In the genomic region with DNA sequence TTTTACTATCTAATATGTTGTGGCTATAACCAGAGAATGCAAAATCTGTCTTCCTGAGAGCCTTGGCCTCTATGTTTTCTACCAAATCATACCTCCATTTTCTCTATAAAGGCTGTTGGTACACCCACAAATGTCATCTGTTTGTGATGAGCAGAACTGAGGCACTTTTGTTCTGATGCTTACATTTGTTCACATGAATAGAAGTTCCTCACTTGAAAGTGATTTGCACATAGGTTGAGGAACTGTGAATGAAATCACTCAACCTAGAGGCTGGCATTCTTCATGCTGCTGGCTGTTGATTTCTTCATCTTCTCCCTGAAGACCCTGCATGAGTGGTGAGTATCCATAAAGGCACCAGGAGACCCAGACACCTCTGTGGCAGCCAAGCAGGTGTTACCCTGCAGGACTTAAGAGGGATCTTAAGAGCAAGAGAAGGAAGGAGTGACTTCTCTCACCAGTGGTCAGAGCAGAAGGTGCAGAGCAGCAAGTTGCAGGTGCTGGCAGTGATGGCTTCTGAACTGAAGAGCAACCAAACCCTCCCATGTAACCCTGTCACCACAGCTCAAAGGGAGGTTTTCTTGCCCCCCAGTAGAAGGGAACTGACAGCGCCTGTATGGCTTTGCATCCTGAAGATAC, we compare ENCODE assay signal across 17 cellular contexts.
DNase-seq lines count a peak whose midpoint lies in the region; ATAC-seq, FAIRE-seq and TF ChIP-seq lines count a peak whose summit lies in the region.
"Had no signal": no experiment of that assay in that cellular context is flagged by ENCODE, and none has a peak within 500 bp of the region (broad histone marks: within the 10 kb centered on the region; RNA-seq: fewer than 3 reads in every experiment).

No MANE protein-coding gene starts in this region.

- no peak overlapping the region for H2BK12ac ChIP-seq in H1 (ENCODE audit: low read depth, low read length)

- ATAC-seq in SK-N-SH treated with all-trans-retinoic acid at 6 μM for 48 hours (no peak), pancreas (no peak)
- ATAC-seq in naive thymus-derived CD4-positive, alpha-beta T cell, result no peak

- no peaks in the 10 kb centered on the region for H3K27me3 ChIP-seq in SK-N-SH (ENCODE audit: insufficient read depth)
- H3K27me3 ChIP-seq in H1 (replicated peaks in 1 of 4; ENCODE audit: control insufficient read depth in 3 of 4, extremely low read depth in 1 of 4, insufficient read depth in 3 of 4, low read length in 3 of 4), result no peaks in the 10 kb centered on the region
- H3K27me3 ChIP-seq in neural progenitor cell, result no peaks in the 10 kb centered on the region
- no peaks in the 10 kb centered on the region for H3K27me3 ChIP-seq in naive thymus-derived CD4-positive, alpha-beta T cell (ENCODE audit: control insufficient read depth in 2 of 2, insufficient read depth in 2 of 2, low read length in 2 of 2)
- no peaks in the 10 kb centered on the region for H3K27me3 ChIP-seq in pancreas

- DNase-seq in SK-N-SH, result no peak
- DNase-seq in H1 (ENCODE audit: low read depth in 1 of 2, low spot score in 2 of 2), result no peak
- DNase-seq in neural crest cell (ENCODE audit: low read depth, low spot score), result no peak
- DNase-seq in neural progenitor cell (ENCODE audit: low spot score), result no peak
- DNase-seq in naive thymus-derived CD4-positive, alpha-beta T cell, result no peak
- DNase-seq in kidney glomerular epithelial cell (lab: John Stamatoyannopoulos, UW), result no peak
- no peak for DNase-seq in pancreas
- DNase-seq: DMS153, NCI-H1436, NCI-H2081, NCI-H524, OCI-M1 had no signal

- no peak overlapping the region for H2BK5ac ChIP-seq in H1 (ENCODE audit: low read depth, low read length)

- no peak overlapping the region for H2AK5ac ChIP-seq in H1 (ENCODE audit: low read depth, low read length)

- no peak overlapping the region for H3K23ac ChIP-seq in H1 (ENCODE audit: insufficient read length)

- no peak overlapping the region for H3K14ac ChIP-seq in H1 (ENCODE audit: insufficient read length)

- peaks cover 98% of the 10 kb centered on the region for H3K79me2 ChIP-seq in SK-N-SH (ENCODE audit: insufficient read depth)
- no peaks in the 10 kb centered on the region; a peak in 1 of 4 replicates for H3K79me2 ChIP-seq in H1 (ENCODE audit: control insufficient read depth in 1 of 2, insufficient read depth in 2 of 2, low read length in 2 of 2)
- H3K79me2 ChIP-seq in neural progenitor cell (ENCODE audit: low read depth), result peaks cover 18% of the 10 kb centered on the region

- H4K8ac ChIP-seq in H1 (ENCODE audit: extremely low read depth, insufficient read depth, low read length), result no peak overlapping the region

- H3K27me3 Mint-ChIP-seq in neural crest cell (ENCODE audit: low read depth) (no peaks in the 10 kb centered on the region), neural progenitor cell (ENCODE audit: insufficient read depth, low read depth) (no peaks in the 10 kb centered on the region)
- peaks cover 12 to 45% (median 24%) of the 10 kb centered on the region in 5 donors for H3K27me3 Mint-ChIP-seq in naive thymus-derived CD4-positive, alpha-beta T cell

- H3K36me3 ChIP-seq in SK-N-SH (replicated peaks in 1 of 2; ENCODE audit: control insufficient read depth in 1 of 2, insufficient read depth in 2 of 2, low read length in 1 of 2) (peaks cover 2 to 55% of the 10 kb centered on the region in 2 experiments), H1 (ENCODE audit: control insufficient read depth in 2 of 4, insufficient read depth in 4 of 4, low read length in 3 of 4) (no peaks in the 10 kb centered on the region), neural progenitor cell (no peaks in the 10 kb centered on the region), pancreas (no peaks in the 10 kb centered on the region)
- H3K36me3 ChIP-seq in naive thymus-derived CD4-positive, alpha-beta T cell (ENCODE audit: control insufficient read depth in 2 of 3, insufficient read depth in 3 of 3, low read length in 3 of 3), result no peaks in the 10 kb centered on the region

- peaks cover 89% of the 10 kb centered on the region for H3K4me1 Mint-ChIP-seq in neural crest cell
- peaks cover 56% of the 10 kb centered on the region for H3K4me1 Mint-ChIP-seq in neural progenitor cell
- no peaks in the 10 kb centered on the region for H3K4me1 Mint-ChIP-seq in naive thymus-derived CD4-positive, alpha-beta T cell

- H3K27ac ChIP-seq in SK-N-SH (ENCODE audit: low read depth in 2 of 2, low read length in 1 of 2) (peak overlapping the region; percentile 92 to 97), H1 (ENCODE audit: low read depth, low read length) (no peak overlapping the region), neural progenitor cell (no peak overlapping the region), pancreas (no peak overlapping the region)
- H3K27ac ChIP-seq in naive thymus-derived CD4-positive, alpha-beta T cell (ENCODE audit: low read depth, low read length), result no peak overlapping the region
- H3K27ac ChIP-seq: 22Rv1, C4-2B, HL-60 had no signal

- no peak overlapping the region for H2BK120ac ChIP-seq in H1 (replicated peaks; ENCODE audit: low read depth, low read length)

- H3K56ac ChIP-seq in H1 (replicated peaks; ENCODE audit: insufficient read length, low read depth, low read length), result no peak overlapping the region

- H3K9me3 Mint-ChIP-seq in neural crest cell (no peaks in the 10 kb centered on the region), neural progenitor cell (no peaks in the 10 kb centered on the region)
- H3K9me3 Mint-ChIP-seq in naive thymus-derived CD4-positive, alpha-beta T cell, result no peaks in the 10 kb centered on the region

- peak overlapping the region; percentile 1 for H4K91ac ChIP-seq in H1 (replicated peaks; ENCODE audit: insufficient read length, low read length)

- no peak overlapping the region for H4K5ac ChIP-seq in H1 (ENCODE audit: insufficient read length, low read depth, low read length)

- no peak overlapping the region for H3K18ac ChIP-seq in H1 (ENCODE audit: extremely low read depth, low read length)

- no peak overlapping the region for H3K4ac ChIP-seq in H1 (replicated peaks; ENCODE audit: insufficient read length, low read depth, low read length)

- TF ChIP-seq POLR2A in H1 (IDR thresholded peaks at IDR 0.05; ENCODE audit: control extremely low read depth in 1 of 2, low read depth in 2 of 2, low read length in 2 of 2), result no peak

- H3K79me1 ChIP-seq in H1 (ENCODE audit: low read depth, low read length), result no peaks in the 10 kb centered on the region

- CTCF ChIA-PET in SK-N-SH (lab: Yijun Ruan, JAX), result no interaction called here
- CTCF ChIA-PET in H1 (lab: Charles Lee; ENCODE audit: partially characterized antibody), result interaction anchor here (1.1 to 1.7 kb wide), 3 partner anchors 9 to 169 kb away, joined by 3 to 8 read pairs (median 4); no protein-coding TSS in a partner anchor
- CTCF ChIA-PET in naive thymus-derived CD4-positive, alpha-beta T cell (lab: Charles Lee), result no interaction called here

- H2BK15ac ChIP-seq in H1 (ENCODE audit: low read length), result no peak overlapping the region

- no peaks in the 10 kb centered on the region for H3K9me2 ChIP-seq in SK-N-SH

- H2BK20ac ChIP-seq in H1 (ENCODE audit: low read length), result no peak overlapping the region

- H3K36me3 Mint-ChIP-seq in neural crest cell (ENCODE audit: low read depth) (peaks cover 12% of the 10 kb centered on the region), neural progenitor cell (peaks cover 4% of the 10 kb centered on the region)
- H3K36me3 Mint-ChIP-seq in naive thymus-derived CD4-positive, alpha-beta T cell, result no peaks in the 10 kb centered on the region

- H3K23me2 ChIP-seq in H1 (ENCODE audit: low read depth, low read length), result no peaks in the 10 kb centered on the region

- H3K27ac Mint-ChIP-seq in neural crest cell (ENCODE audit: unreplicated experiment) (peak overlapping the region; percentile 95), neural progenitor cell (no peak overlapping the region)
- H3K27ac Mint-ChIP-seq in naive thymus-derived CD4-positive, alpha-beta T cell, result no peak overlapping the region

- TF ChIP-seq EP300 in SK-N-SH (IDR thresholded peaks at IDR 0.05; ENCODE audit: borderline replicate concordance in 1 of 2, low read depth in 1 of 2, low read length in 1 of 2), result no peak
- no peak for TF ChIP-seq EP300 in H1 (IDR thresholded peaks at IDR 0.05; ENCODE audit: borderline replicate concordance in 1 of 2, low read depth in 2 of 2, low read length in 2 of 2)

- FAIRE-seq in H1 (lab: Jason Lieb, UNC) (no peak), pancreas (lab: Jason Lieb, UNC) (no peak)

- intact Hi-C loops in naive thymus-derived CD4-positive, alpha-beta T cell (cut with micrococcal nuclease), result no loop called here
- intact Hi-C loops in pancreas (cut with DNase I), result no loop called here

- TF ChIP-seq CTCF in SK-N-SH (IDR thresholded peaks at IDR 0.05) (no peak), H1 (IDR thresholded peaks at IDR 0.05; ENCODE audit: control extremely low read depth in 1 of 3, insufficient read depth in 1 of 3, low read depth in 1 of 3, low read length in 3 of 3) (no peak), neural crest cell (conservative IDR thresholded peaks at IDR 0.05) (no peak), neural progenitor cell (IDR thresholded peaks at IDR 0.05) (no peak), pancreas (IDR thresholded peaks at IDR 0.05) (no peak)

- H2AFZ ChIP-seq in SK-N-SH (ENCODE audit: low read depth) (no peak overlapping the region), H1 (ENCODE audit: low read length) (no peak overlapping the region), neural progenitor cell (replicated peaks) (no peak overlapping the region)

- peaks cover 85% of the 10 kb centered on the region for H4K20me1 ChIP-seq in SK-N-SH (ENCODE audit: insufficient read depth)
- no peaks in the 10 kb centered on the region for H4K20me1 ChIP-seq in H1 (replicated peaks in 1 of 2; ENCODE audit: control insufficient read depth in 1 of 2, insufficient read depth in 2 of 2, low read length in 2 of 2)
- peaks cover 10% of the 10 kb centered on the region for H4K20me1 ChIP-seq in neural progenitor cell (ENCODE audit: low read depth)

- H3F3A ChIP-seq in SK-N-SH (replicated peaks; ENCODE audit: insufficient read depth), result peaks cover 89% of the 10 kb centered on the region
- H3F3A ChIP-seq in neural progenitor cell (ENCODE audit: low read depth), result no peaks in the 10 kb centered on the region

- H3K4me2 ChIP-seq in SK-N-SH, result peak overlapping the region; percentile 32; the same call in 1 of the 2 replicates
- no peak overlapping the region for H3K4me2 ChIP-seq in H1 (ENCODE audit: insufficient read depth in 1 of 2, low read depth in 2 of 2, low read length in 2 of 2)
- no peak overlapping the region for H3K4me2 ChIP-seq in neural progenitor cell

- H3K4me3 ChIP-seq in SK-N-SH (ENCODE audit: low read depth in 2 of 2, low read length in 1 of 2) (no peak overlapping the region), H1 (ENCODE audit: extremely low read depth in 1 of 4, insufficient read depth in 2 of 4, low read depth in 3 of 4, low read length in 4 of 4) (no peak overlapping the region), neural progenitor cell (no peak overlapping the region), pancreas (no peak overlapping the region)
- H3K4me3 ChIP-seq in naive thymus-derived CD4-positive, alpha-beta T cell (ENCODE audit: low read length), result no peak overlapping the region
- H3K4me3 ChIP-seq: SK-N-MC had no signal

- POLR2A ChIA-PET in SK-N-SH (lab: Yijun Ruan, JAX) (no interaction called here), H1 (lab: Charles Lee; ENCODE audit: partially characterized antibody) (no interaction called here)
- POLR2A ChIA-PET in naive thymus-derived CD4-positive, alpha-beta T cell (lab: Charles Lee), result no interaction called here

- no peak overlapping the region; the same call in 1 of the 2 replicates for H3K9ac ChIP-seq in SK-N-SH
- H3K9ac ChIP-seq in H1 (replicated peaks in 1 of 4; ENCODE audit: extremely low read depth in 1 of 4, low read depth in 3 of 4, low read length in 3 of 4), result no peak overlapping the region
- H3K9ac ChIP-seq in neural progenitor cell, result no peak overlapping the region

- H3K4me1 ChIP-seq in SK-N-SH (ENCODE audit: control insufficient read depth in 1 of 2, insufficient read depth in 2 of 2, low read depth in 1 of 2, low read length in 1 of 2) (peaks cover 2 to 94% of the 10 kb centered on the region in 2 experiments), H1 (replicated peaks in 1 of 4; ENCODE audit: control insufficient read depth in 3 of 4, insufficient read depth in 4 of 4, low read length in 3 of 4) (peaks cover 0 to 7% (median 4%) of the 10 kb centered on the region in 4 experiments; a peak in 2 of 7 replicates), neural progenitor cell (no peaks in the 10 kb centered on the region), pancreas (peaks cover 0 to 6% (median 5%) of the 10 kb centered on the region in 3 donors)
- no peaks in the 10 kb centered on the region for H3K4me1 ChIP-seq in naive thymus-derived CD4-positive, alpha-beta T cell (ENCODE audit: control insufficient read depth in 2 of 2, insufficient read depth in 2 of 2, low read length in 2 of 2)

- TF ChIP-seq RAD21 in SK-N-SH (IDR thresholded peaks at IDR 0.05; ENCODE audit: low read length) (no peak), H1 (IDR thresholded peaks at IDR 0.05 in 1 of 2, conservative IDR thresholded peaks at IDR 0.05 in 1 of 2; ENCODE audit: low read depth in 2 of 2, low read length in 2 of 2) (no peak)

- H3K9me3 ChIP-seq in SK-N-SH (no peaks in the 10 kb centered on the region), H1 (ENCODE audit: insufficient read depth in 2 of 2, low read depth in 1 of 2, low read length in 1 of 2) (no peaks in the 10 kb centered on the region), neural progenitor cell (ENCODE audit: low read depth) (no peaks in the 10 kb centered on the region), pancreas (no peaks in the 10 kb centered on the region)
- no peaks in the 10 kb centered on the region for H3K9me3 ChIP-seq in naive thymus-derived CD4-positive, alpha-beta T cell (ENCODE audit: control insufficient read depth in 2 of 3, low read length in 3 of 3)

- WGBS in SK-N-SH (ENCODE audit: low lambda C conversion rate), result 50% methylated on average over 1 of the region's 1 CpG
- 95% methylated on average over 1 of the region's 1 CpG; no CpG with 5 or more reads in 1 of the 2 experiments for WGBS in H1 (ENCODE audit: extremely low coverage in 1 of 2, insufficient coverage in 1 of 2, insufficient read length in 1 of 2, insufficient replicate concordance in 2 of 2, low coverage in 1 of 2, low lambda C conversion rate in 2 of 2, missing lambda C conversion rate in 1 of 2), 2 experiments
- 93 to 100% methylated on average over 1 of the region's 1 CpG for WGBS in pancreas, 2 donors

- H3K4me3 Mint-ChIP-seq in neural crest cell (peak overlapping the region; percentile 63), neural progenitor cell (no peak overlapping the region)
- no peak overlapping the region for H3K4me3 Mint-ChIP-seq in naive thymus-derived CD4-positive, alpha-beta T cell

Comparison
In these comparisons a context has a peak if more than half of its experiments do, and no peak if none do; other contexts are left out.
1. H3K27ac ChIP-seq: peak in SK-N-SH (2 of 2); none in H1 (single experiment), neural progenitor cell (single experiment), naive thymus-derived CD4-positive, alpha-beta T cell (single experiment) and pancreas (0 of 4).